15 cellular contexts compared by ENCODE assay signal in the genomic region with DNA sequence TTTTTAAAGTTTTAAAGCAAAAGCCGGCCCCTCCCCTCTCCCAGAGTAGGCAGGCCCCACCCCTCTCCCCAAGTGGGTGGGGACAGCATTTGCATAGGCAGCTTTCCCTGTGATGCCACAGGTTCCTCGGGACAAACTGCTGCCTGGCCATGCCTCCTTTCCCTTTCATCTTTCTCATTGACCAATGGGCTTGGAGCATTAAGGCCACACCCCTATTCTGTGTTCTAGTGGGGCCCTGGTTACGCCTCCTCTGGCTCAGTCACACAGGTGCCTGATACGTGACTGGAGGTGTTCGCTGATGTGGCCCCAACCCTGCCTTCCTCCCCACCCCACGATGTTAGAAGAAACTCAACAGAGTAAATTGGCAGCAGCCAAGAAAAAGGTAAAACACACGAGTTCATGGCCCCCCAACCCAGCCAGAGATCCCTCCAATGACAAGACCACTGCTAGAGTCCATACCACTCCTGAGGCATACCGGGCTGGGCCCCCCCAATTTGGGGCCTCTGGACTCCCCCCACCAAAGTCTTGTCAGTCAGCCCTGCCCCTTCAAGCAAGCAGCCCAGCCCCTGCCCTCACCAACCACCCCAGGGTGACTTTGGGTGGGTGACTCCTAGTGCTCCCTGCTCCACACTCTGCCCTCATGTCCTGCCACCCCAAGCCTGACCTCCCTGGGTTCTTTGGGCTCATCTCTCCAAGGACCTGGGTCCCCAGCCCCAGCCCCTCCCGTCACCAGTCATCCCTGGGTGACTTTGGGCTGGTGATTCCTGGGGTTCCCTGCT.
DNase-seq lines count a peak whose midpoint lies in the region; ATAC-seq and TF ChIP-seq lines count a peak whose summit lies in the region.
"Had no signal": no experiment of that assay in that cellular context is flagged by ENCODE, and none has a peak within 500 bp of the region (broad histone marks: within the 10 kb centered on the region; RNA-seq: fewer than 3 reads in every experiment).

No MANE protein-coding gene starts in this region.

- no peak overlapping the region for H3K4me3 ChIP-seq in epithelial cell of esophagus (ENCODE audit: low read length)

- H3K4me3 Mint-ChIP-seq in activated naive CD4-positive, alpha-beta T cell treated with anti-CD3 and anti-CD28 coated beads, Interleukin-2, amount 50 U/mL, for 24 hours = no peak overlapping the region
- no peak overlapping the region for H3K4me3 Mint-ChIP-seq in activated CD8-positive, alpha-beta T cell treated with anti-CD3 and anti-CD28 coated beads for 36 hours
- H3K4me3 Mint-ChIP-seq in activated CD8-positive, alpha-beta T cell treated with anti-CD3 and anti-CD28 coated beads, Interleukin-2, amount 10 ng/mL, durations not matched to agents 7 days and 5 days = no peak overlapping the region

- CTCF ChIA-PET in activated CD8-positive, alpha-beta T cell treated with anti-CD3 and anti-CD28 coated beads for 36 hours (lab: Charles Lee) = no interaction called here
- CTCF ChIA-PET in activated CD8-positive, alpha-beta T cell treated with anti-CD3 and anti-CD28 coated beads, Interleukin-2, amount 10 ng/mL, durations not matched to agents 7 days and 5 days (lab: Charles Lee) = interaction anchor here (0.9 kb wide), 1 partner anchor 27 kb away, joined by 3 read pairs; no protein-coding TSS in a partner anchor

- intact Hi-C loops in activated CD8-positive, alpha-beta T cell treated with anti-CD3 and anti-CD28 coated beads for 36 hours (cut with micrococcal nuclease) = no loop called here
- intact Hi-C loops in left colon (cut with DNase I, micrococcal nuclease) = no loop called here

- POLR2A ChIA-PET in activated CD8-positive, alpha-beta T cell treated with anti-CD3 and anti-CD28 coated beads for 36 hours (lab: Charles Lee) = no interaction called here
- POLR2A ChIA-PET in activated CD8-positive, alpha-beta T cell treated with anti-CD3 and anti-CD28 coated beads, Interleukin-2, amount 10 ng/mL, durations not matched to agents 7 days and 5 days (lab: Charles Lee) = no interaction called here

- TF ChIP-seq CTCF in epithelial cell of esophagus (IDR thresholded peaks at IDR 0.05; ENCODE audit: insufficient read depth, low read depth, low read length, missing control alignments) = no peak
- no peak for TF ChIP-seq CTCF in activated CD8-positive, alpha-beta T cell treated with anti-CD3 and anti-CD28 coated beads for 36 hours (IDR thresholded peaks at IDR 0.05)

- no peaks in the 10 kb centered on the region for H3K36me3 Mint-ChIP-seq in activated naive CD4-positive, alpha-beta T cell treated with anti-CD3 and anti-CD28 coated beads, Interleukin-2, amount 50 U/mL, for 24 hours
- no peaks in the 10 kb centered on the region for H3K36me3 Mint-ChIP-seq in activated CD8-positive, alpha-beta T cell treated with anti-CD3 and anti-CD28 coated beads for 36 hours (ENCODE audit: low read depth)
- no peaks in the 10 kb centered on the region for H3K36me3 Mint-ChIP-seq in activated CD8-positive, alpha-beta T cell treated with anti-CD3 and anti-CD28 coated beads, Interleukin-2, amount 10 ng/mL, durations not matched to agents 7 days and 5 days (ENCODE audit: low read depth)

- H3K9me3 Mint-ChIP-seq in activated naive CD4-positive, alpha-beta T cell treated with anti-CD3 and anti-CD28 coated beads, Interleukin-2, amount 50 U/mL, for 24 hours = no peaks in the 10 kb centered on the region
- no peaks in the 10 kb centered on the region for H3K9me3 Mint-ChIP-seq in activated CD8-positive, alpha-beta T cell treated with anti-CD3 and anti-CD28 coated beads for 36 hours
- no peaks in the 10 kb centered on the region for H3K9me3 Mint-ChIP-seq in activated CD8-positive, alpha-beta T cell treated with anti-CD3 and anti-CD28 coated beads, Interleukin-2, amount 10 ng/mL, durations not matched to agents 7 days and 5 days (ENCODE audit: insufficient read depth)

- no peaks in the 10 kb centered on the region for H3K4me1 Mint-ChIP-seq in activated naive CD4-positive, alpha-beta T cell treated with anti-CD3 and anti-CD28 coated beads, Interleukin-2, amount 50 U/mL, for 24 hours
- H3K4me1 Mint-ChIP-seq in activated CD8-positive, alpha-beta T cell treated with anti-CD3 and anti-CD28 coated beads for 36 hours (ENCODE audit: low read depth) = peaks cover 16% of the 10 kb centered on the region
- peaks cover 12% of the 10 kb centered on the region for H3K4me1 Mint-ChIP-seq in activated CD8-positive, alpha-beta T cell treated with anti-CD3 and anti-CD28 coated beads, Interleukin-2, amount 10 ng/mL, durations not matched to agents 7 days and 5 days (ENCODE audit: low read depth)

- no peak for DNase-seq in activated naive CD4-positive, alpha-beta T cell treated with Interleukin-2 at 50 U/mL for 16 hours
- DNase-seq in NCI-H526 treated with DMSO at 0.1 percent for 48 hours (lab: John Stamatoyannopoulos, UW) = peak; percentile 15
- DNase-seq in epithelial cell of esophagus (ENCODE audit: low read depth) = peak; percentile 9
- peak; percentile 37 for DNase-seq in ureter (ENCODE audit: low spot score)
- DNase-seq in activated CD8-positive, alpha-beta T cell treated with anti-CD3 and anti-CD28 coated beads for 36 hours = no peak
- no peak for DNase-seq in left colon
- DNase-seq in activated CD8-positive, alpha-beta T cell treated with anti-CD3 and anti-CD28 coated beads, Interleukin-2, amount 10 ng/mL, durations not matched to agents 7 days and 5 days = no peak
- DNase-seq: activated CD4-positive, alpha-beta T cell treated with anti-CD3 and anti-CD28 coated beads, Interleukin-2, amount 50 U/mL, for 4 hours; dermis blood vessel endothelial cell; foreskin keratinocyte; left cardiac atrium; NCI-H345; stimulated activated CD4-positive, alpha-beta T cell treated with anti-CD3 and anti-CD28 coated beads, Interleukin-15, amount 100 ng/mL, for 24 hours; stimulated activated CD8-positive, alpha-beta memory T cell treated with anti-CD3 and anti-CD28 coated beads, Interleukin-4, amount 100 ng/mL, for 48 hours had no signal

- peak overlapping the region; percentile 46 for H3K27ac Mint-ChIP-seq in activated naive CD4-positive, alpha-beta T cell treated with anti-CD3 and anti-CD28 coated beads, Interleukin-2, amount 50 U/mL, for 24 hours
- no peak overlapping the region for H3K27ac Mint-ChIP-seq in activated CD8-positive, alpha-beta T cell treated with anti-CD3 and anti-CD28 coated beads for 36 hours
- no peak overlapping the region for H3K27ac Mint-ChIP-seq in activated CD8-positive, alpha-beta T cell treated with anti-CD3 and anti-CD28 coated beads, Interleukin-2, amount 10 ng/mL, durations not matched to agents 7 days and 5 days

- H3K27me3 Mint-ChIP-seq in activated naive CD4-positive, alpha-beta T cell treated with anti-CD3 and anti-CD28 coated beads, Interleukin-2, amount 50 U/mL, for 24 hours = no peaks in the 10 kb centered on the region
- no peaks in the 10 kb centered on the region for H3K27me3 Mint-ChIP-seq in activated CD8-positive, alpha-beta T cell treated with anti-CD3 and anti-CD28 coated beads for 36 hours
- H3K27me3 Mint-ChIP-seq in activated CD8-positive, alpha-beta T cell treated with anti-CD3 and anti-CD28 coated beads, Interleukin-2, amount 10 ng/mL, durations not matched to agents 7 days and 5 days (ENCODE audit: low read depth) = peaks cover 12% of the 10 kb centered on the region

- ATAC-seq in activated CD8-positive, alpha-beta T cell treated with anti-CD3 and anti-CD28 coated beads for 36 hours = no peak
- ATAC-seq in left colon = no peak
- ATAC-seq in activated CD8-positive, alpha-beta T cell treated with anti-CD3 and anti-CD28 coated beads, Interleukin-2, amount 10 ng/mL, durations not matched to agents 7 days and 5 days = no peak
- ATAC-seq: foreskin keratinocyte, left cardiac atrium had no signal

Comparison
In these comparisons a context has a peak if more than half of its experiments do, and no peak if none do; other contexts are left out.
1. DNase-seq: peak in NCI-H526 treated with DMSO at 0.1 percent for 48 hours (single experiment), epithelial cell of esophagus (single experiment) and ureter (single experiment); none in activated naive CD4-positive, alpha-beta T cell treated with Interleukin-2 at 50 U/mL for 16 hours (single experiment), activated CD8-positive, alpha-beta T cell treated with anti-CD3 and anti-CD28 coated beads for 36 hours (single experiment), left colon (0 of 2) and activated CD8-positive, alpha-beta T cell treated with anti-CD3 and anti-CD28 coated beads, Interleukin-2, amount 10 ng/mL, durations not matched to agents 7 days and 5 days (single experiment).